10 cellular contexts compared by ENCODE assay signal in the genomic region with DNA sequence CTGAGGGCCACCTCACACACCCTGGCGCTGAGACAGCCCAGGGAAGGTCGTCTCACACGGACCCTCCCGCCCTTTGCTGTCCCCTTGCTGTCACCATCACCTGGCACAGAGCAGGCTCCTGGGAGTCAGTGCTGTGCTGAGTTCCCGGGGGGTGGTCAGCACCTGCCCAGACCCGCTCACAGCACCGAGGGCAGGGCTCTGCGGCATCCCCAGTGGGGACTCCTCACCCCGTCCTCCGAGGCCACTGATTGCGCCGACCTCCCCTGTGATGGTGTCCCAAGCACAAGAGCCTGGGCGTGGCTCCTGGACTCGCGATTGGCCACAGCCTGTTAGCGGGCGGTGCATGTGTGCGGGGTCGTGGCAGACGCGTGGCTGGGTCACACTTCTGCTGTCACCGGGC.
"Had no signal": no experiment of that assay in that cellular context is flagged by ENCODE, and none has a peak within 500 bp of the region (broad histone marks: within the 10 kb centered on the region; RNA-seq: fewer than 3 reads in every experiment).

No MANE protein-coding gene starts in this region.

- DNase-seq: amygdala, body of pancreas, caudate nucleus, islet precursor cell, pancreas, thyroid gland had no signal

- H3K4me3 ChIP-seq: body of pancreas, lung, pancreas, thyroid gland had no signal

- H3K27me3 ChIP-seq: body of pancreas, pancreas, thyroid gland had no signal

- H3K4me1 ChIP-seq: pancreas had no signal

- H3K9me3 ChIP-seq: body of pancreas, pancreas, thyroid gland had no signal

- H3K9me3 Mint-ChIP-seq: activated naive CD4-positive, alpha-beta T cell treated with anti-CD3 and anti-CD28 coated beads, Interleukin-2, amount 50 U/mL, for 24 hours had no signal

- H3K4me3 Mint-ChIP-seq: activated naive CD4-positive, alpha-beta T cell treated with anti-CD3 and anti-CD28 coated beads, Interleukin-2, amount 50 U/mL, for 24 hours had no signal

- H3K36me3 ChIP-seq: pancreas, thyroid gland had no signal

- ATAC-seq: body of pancreas, esophagus mucosa, pancreas, sciatic nerve had no signal

- H3K27me3 Mint-ChIP-seq: activated naive CD4-positive, alpha-beta T cell treated with anti-CD3 and anti-CD28 coated beads, Interleukin-2, amount 50 U/mL, for 24 hours had no signal

- H3K27ac ChIP-seq: body of pancreas, pancreas, thyroid gland had no signal
